Comparison of ENCODE assay signal across 16 cellular contexts in the genomic region with DNA sequence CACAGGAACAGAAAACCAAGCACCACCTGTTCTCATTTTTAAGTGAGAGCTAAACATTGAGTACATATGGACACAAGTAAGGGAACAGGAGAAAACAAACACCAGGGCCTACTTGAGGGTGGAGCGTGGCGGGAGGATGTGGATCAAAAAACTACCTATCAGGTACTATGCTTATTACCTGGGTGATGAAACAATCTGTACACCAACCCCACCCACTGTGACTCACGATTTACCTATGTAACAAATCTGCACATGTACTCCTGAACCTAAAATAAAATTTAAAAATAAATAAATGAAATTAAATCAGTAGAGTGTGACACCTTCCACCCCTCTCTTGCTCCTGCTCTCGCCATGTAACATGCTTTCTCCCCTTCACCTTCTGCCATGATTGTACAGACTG.
A peak's percentile ranks its signal among the peaks of the same experiment; 100 is the strongest.
DNase-seq lines count a peak whose midpoint lies in the region; ATAC-seq, FAIRE-seq and TF ChIP-seq lines count a peak whose summit lies in the region.
"Had no signal": no experiment of that assay in that cellular context is flagged by ENCODE, and none has a peak within 500 bp of the region (broad histone marks: within the 10 kb centered on the region; RNA-seq: fewer than 3 reads in every experiment).

No MANE protein-coding gene starts in this region.

- TF ChIP-seq POLR2A in GM12891 (IDR thresholded peaks at IDR 0.05; ENCODE audit: low read depth, low read length) = no peak

- H4K8ac ChIP-seq in neuronal stem cell (ENCODE audit: low read depth, low read length) = no peak overlapping the region

- H2BK15ac ChIP-seq in neuronal stem cell (ENCODE audit: low read length) = no peak overlapping the region

- H3K4me3 ChIP-seq in keratinocyte (ENCODE audit: control insufficient read depth in 2 of 3, extremely low read depth in 1 of 3, insufficient read depth in 2 of 3, low read depth in 1 of 3, low read length in 3 of 3) (no peak overlapping the region), neuronal stem cell (ENCODE audit: low read length in 2 of 2) (no peak overlapping the region)
- H3K4me3 ChIP-seq: BLaER1 treated with 17β-estradiol and CSF1 and Interleukin-3, amounts not matched to agents 10 nM and 100 nM; GM23248; K562 had no signal

- no peak overlapping the region for H2BK12ac ChIP-seq in neuronal stem cell (ENCODE audit: low read length)

- no peak overlapping the region for H3K9ac ChIP-seq in keratinocyte (ENCODE audit: control insufficient read depth, extremely low read depth, insufficient read depth, low read length)
- no peak overlapping the region for H3K9ac ChIP-seq in neuronal stem cell (ENCODE audit: low read depth, low read length, poor library complexity)
- H3K9ac ChIP-seq: BLaER1 treated with 17β-estradiol and CSF1 and Interleukin-3, amounts not matched to agents 10 nM and 100 nM; GM23248 had no signal

- H2AFZ ChIP-seq in keratinocyte (ENCODE audit: control insufficient read depth, low read length) (peak overlapping the region; percentile 83), neuronal stem cell (ENCODE audit: low read length) (no peak overlapping the region)
- H2AFZ ChIP-seq: GM23248 had no signal

- H3K9me3 ChIP-seq in keratinocyte (ENCODE audit: control insufficient read depth, low read depth, low read length) (no peaks in the 10 kb centered on the region), neuronal stem cell (replicated peaks in 1 of 2; ENCODE audit: control insufficient read depth in 2 of 2, insufficient read depth in 1 of 2, low read depth in 1 of 2, low read length in 2 of 2) (no peaks in the 10 kb centered on the region)
- H3K9me3 ChIP-seq: BLaER1 treated with 17β-estradiol and CSF1 and Interleukin-3, amounts not matched to agents 10 nM and 100 nM had no signal

- H3K27me3 ChIP-seq in keratinocyte (ENCODE audit: control insufficient read depth, extremely low read depth, insufficient read depth, low read length) (no peaks in the 10 kb centered on the region), neuronal stem cell (ENCODE audit: control insufficient read depth in 3 of 3, insufficient read depth in 3 of 3, low read depth in 1 of 3, low read length in 3 of 3) (no peaks in the 10 kb centered on the region)
- H3K27me3 ChIP-seq: BLaER1 treated with 17β-estradiol and CSF1 and Interleukin-3, amounts not matched to agents 10 nM and 100 nM had no signal

- H3K36me3 ChIP-seq in keratinocyte (ENCODE audit: control insufficient read depth in 2 of 2, extremely low read depth in 1 of 2, insufficient read depth in 2 of 2, low read length in 2 of 2) = no peaks in the 10 kb centered on the region
- H3K36me3 ChIP-seq in neuronal stem cell (replicated peaks in 1 of 2; ENCODE audit: control insufficient read depth in 2 of 2, insufficient read depth in 2 of 2, low read length in 2 of 2) = no peaks in the 10 kb centered on the region
- H3K36me3 ChIP-seq: BLaER1 treated with 17β-estradiol and CSF1 and Interleukin-3, amounts not matched to agents 10 nM and 100 nM had no signal

- DNase-seq in NCI-H748 (lab: John Stamatoyannopoulos, UW; ENCODE audit: unreplicated experiment) (peak; percentile 27), NCI-H748 treated with DMSO at 0.1 percent for 48 hours (lab: John Stamatoyannopoulos, UW) (no peak), SW480 (ENCODE audit: low spot score) (peak; percentile 3), keratinocyte (ENCODE audit: low read depth, low spot score) (no peak), neuronal stem cell (ENCODE audit: low spot score) (no peak), GM12891 (ENCODE audit: insufficient read length, low spot score) (no peak)
- DNase-seq: ACHN; CD4-positive, CD25-positive, alpha-beta regulatory T cell; DMS 273 treated with DMSO at 0.1 percent for 48 hours; GF-D8; GM23248; H7 had no signal

- FAIRE-seq in keratinocyte (lab: Jason Lieb, UNC) (no peak), GM12891 (lab: Jason Lieb, UNC) (no peak)
- FAIRE-seq: GM18507, K562 had no signal

- no peak overlapping the region for H2BK5ac ChIP-seq in neuronal stem cell (ENCODE audit: low read length)

- H3K79me1 ChIP-seq in neuronal stem cell (ENCODE audit: low read depth, low read length) = no peaks in the 10 kb centered on the region

- no peak overlapping the region for H3K18ac ChIP-seq in neuronal stem cell (ENCODE audit: low read length)

- H3K4me1 ChIP-seq in keratinocyte (ENCODE audit: control insufficient read depth, extremely low read depth, insufficient read depth, low read length) (peaks cover 4% of the 10 kb centered on the region), neuronal stem cell (ENCODE audit: control insufficient read depth in 2 of 2, insufficient read depth in 1 of 2, low read depth in 1 of 2, low read length in 2 of 2) (no peaks in the 10 kb centered on the region)

- H3K9me1 ChIP-seq in keratinocyte (ENCODE audit: control insufficient read depth, extremely low read depth, insufficient read depth, low read length) = no peaks in the 10 kb centered on the region

- H3K27ac ChIP-seq in keratinocyte (ENCODE audit: control insufficient read depth, insufficient read depth, low read length) (peak overlapping the region; percentile 43), neuronal stem cell (replicated peaks; ENCODE audit: low read length) (no peak overlapping the region)
- H3K27ac ChIP-seq: BLaER1 treated with 17β-estradiol and CSF1 and Interleukin-3, amounts not matched to agents 10 nM and 100 nM; GM23248 had no signal

- H3K23ac ChIP-seq in neuronal stem cell (ENCODE audit: low read depth, low read length, poor library complexity) = no peak overlapping the region

- no peak for ATAC-seq in GM19023 (IDR thresholded peaks at IDR 0.05; ENCODE audit: unreplicated experiment)
- ATAC-seq: K562 had no signal

- no peaks in the 10 kb centered on the region for H4K20me1 ChIP-seq in keratinocyte (ENCODE audit: control insufficient read depth, extremely low read depth, insufficient read depth, low read length)
- H4K20me1 ChIP-seq: BLaER1 treated with 17β-estradiol and CSF1 and Interleukin-3, amounts not matched to agents 10 nM and 100 nM had no signal

- H3K4me2 ChIP-seq in keratinocyte (ENCODE audit: control insufficient read depth, extremely low read depth, insufficient read depth, low read depth, low read length) = no peak overlapping the region
- no peak overlapping the region for H3K4me2 ChIP-seq in neuronal stem cell (ENCODE audit: insufficient read depth, low read length, poor library complexity, severe bottlenecking)
- H3K4me2 ChIP-seq: BLaER1 treated with 17β-estradiol and CSF1 and Interleukin-3, amounts not matched to agents 10 nM and 100 nM had no signal

- no peak overlapping the region for H2AK5ac ChIP-seq in neuronal stem cell (ENCODE audit: low read depth, low read length)

- H2BK120ac ChIP-seq in neuronal stem cell (ENCODE audit: low read depth, low read length) = no peak overlapping the region

- no peak overlapping the region for H4K91ac ChIP-seq in neuronal stem cell (ENCODE audit: low read depth, low read length, poor library complexity)

- H3K4ac ChIP-seq in neuronal stem cell (ENCODE audit: low read length) = no peak overlapping the region

- H3K79me2 ChIP-seq in keratinocyte (ENCODE audit: control insufficient read depth, insufficient read depth, low read length) = no peaks in the 10 kb centered on the region

- TF ChIP-seq CTCF in keratinocyte (optimal IDR thresholded peaks at IDR 0.05 in 1 of 3, IDR thresholded peaks at IDR 0.05 in 1 of 3, conservative IDR thresholded peaks at IDR 0.05 in 1 of 3; ENCODE audit: extremely low read depth in 1 of 3, insufficient read depth in 2 of 3, low read length in 3 of 3) = no peak

- WGBS in neuronal stem cell (ENCODE audit: extremely low coverage in 2 of 2, insufficient read length in 2 of 2, insufficient replicate concordance in 1 of 2), 2 donors = no CpG with 5 or more reads among the region's 4 CpGs

- no peak overlapping the region for H3K14ac ChIP-seq in neuronal stem cell (ENCODE audit: low read length)

- dilution Hi-C loops in keratinocyte (cut with MboI; ENCODE audit: extremely low pct_ligation_motif_present, low sequenced_read_pairs) = no loop called here

TF ChIP-seq in GM12891, 5 proteins besides CTCF, POLR2A, EP300 and RAD21:
- TF ChIP-seq TAF1 (IDR thresholded peaks at IDR 0.05; ENCODE audit: low read depth, low read length) = no peak
- no peak for TF ChIP-seq SPI1 (IDR thresholded peaks at IDR 0.05; ENCODE audit: low read depth, low read length)
- TF ChIP-seq POU2F2 (IDR thresholded peaks at IDR 0.05; ENCODE audit: low read depth, low read length) = no peak
- no peak for TF ChIP-seq POLR2AphosphoS5 (IDR thresholded peaks at IDR 0.05; ENCODE audit: low read depth, low read length)

Comparison
In these comparisons a context has a peak if more than half of its experiments do, and no peak if none do; other contexts are left out.
1. DNase-seq: peak in NCI-H748 (single experiment) and SW480 (single experiment); none in NCI-H748 treated with DMSO at 0.1 percent for 48 hours (single experiment), keratinocyte (single experiment), neuronal stem cell (single experiment) and GM12891 (single experiment).